Comparison of ENCODE assay signal across 13 cellular contexts in genomic region chr19:47125669-47125938, GRCh38.
"Had no signal": no experiment of that assay in that cellular context is flagged by ENCODE, and none has a peak within 500 bp of the region (broad histone marks: within the 10 kb centered on the region; RNA-seq: fewer than 3 reads in every experiment).

No MANE protein-coding gene starts in this region.

- DNase-seq: activated B cell treated with CpG ODN at 0.5 μM for 24 hours; activated CD4-positive, alpha-beta T cell treated with anti-CD3 and anti-CD28 coated beads for 1 hour; activated CD4-positive, alpha-beta T cell treated with anti-CD3 and anti-CD28 coated beads, Interleukin-2, amount 50 U/mL, for 48 hours; activated CD8-positive, alpha-beta memory T cell treated with anti-CD3 and anti-CD28 coated beads, Interleukin-2, amount 10 ng/mL, durations not matched to agents 7 days and 5 days; activated gamma-delta T cell treated with Interleukin-2 at 50 U/mL for 16 hours; activated naive CD4-positive, alpha-beta T cell treated with anti-CD3 and anti-CD28 coated beads, Interleukin-2, amount 10 ng/mL, durations not matched to agents 7 days and 5 days; activated naive CD8-positive, alpha-beta T cell treated with anti-CD3 and anti-CD28 coated beads for 36 hours; Peyer's patch; Right ventricle myocardium superior; T-helper 9 cell had no signal

- H3K4me1 ChIP-seq: Peyer's patch had no signal

- H3K27ac ChIP-seq: adrenal gland, Peyer's patch, RWPE1, SJSA1 had no signal

- H3K27me3 ChIP-seq: adrenal gland, Peyer's patch, SJSA1 had no signal

- H3K4me3 ChIP-seq: adrenal gland, Peyer's patch, SJSA1 had no signal

- H3K9me3 ChIP-seq: adrenal gland, Peyer's patch, SJSA1 had no signal

- H3K36me3 ChIP-seq: adrenal gland, Peyer's patch, SJSA1 had no signal
